ENCODE assay signal across 17 cellular contexts in the genomic region with DNA sequence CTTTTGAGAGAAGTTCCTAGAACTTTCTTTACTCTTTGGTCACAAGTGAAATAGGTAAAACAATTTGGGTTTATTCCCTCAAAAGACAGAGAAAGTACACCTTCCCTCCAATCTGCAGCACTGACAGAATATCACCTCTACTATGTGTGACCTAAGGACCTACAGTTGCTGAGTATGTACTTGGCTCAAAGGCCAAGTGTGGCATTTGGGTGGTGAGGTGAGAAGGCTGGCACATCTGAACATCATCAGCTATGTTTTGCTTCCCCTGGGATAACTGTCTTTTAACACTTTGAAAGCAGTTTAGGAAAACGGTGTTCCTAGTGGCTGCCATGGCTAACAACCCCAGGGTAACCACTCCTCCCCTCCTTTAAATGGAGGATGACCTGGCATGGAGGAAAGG. TPM values are rescaled to one million over a fixed set of nuclear protein-coding genes. Genes with fewer than 3 reads are reported as not detected.
DNase-seq lines count a peak whose midpoint lies in the region; ATAC-seq, FAIRE-seq and TF ChIP-seq lines count a peak whose summit lies in the region.
"Had no signal": no experiment of that assay in that cellular context is flagged by ENCODE, and none has a peak within 500 bp of the region (broad histone marks: within the 10 kb centered on the region; RNA-seq: fewer than 3 reads in every experiment).

No MANE protein-coding gene starts in this region.

- CTCF ChIA-PET in GM12878 (lab: Yijun Ruan, JAX), result no interaction called here

- H3K36me3 Mint-ChIP-seq in astrocyte (ENCODE audit: low read depth, unreplicated experiment), result peaks cover 10% of the 10 kb centered on the region
- peaks cover 49% of the 10 kb centered on the region for H3K36me3 Mint-ChIP-seq in stimulated activated memory B cell treated with anti-CD40 and anti-IgM and Interleukin-4, amounts not matched to agents 10 μg/mL and 1 μg/mL and 100 μg/mL, for 72 hours

- H3K4me1 Mint-ChIP-seq in astrocyte (ENCODE audit: low read depth, unreplicated experiment), result no peaks in the 10 kb centered on the region
- no peaks in the 10 kb centered on the region for H3K4me1 Mint-ChIP-seq in stimulated activated memory B cell treated with anti-CD40 and anti-IgM and Interleukin-4, amounts not matched to agents 10 μg/mL and 1 μg/mL and 100 μg/mL, for 72 hours
- H3K4me1 Mint-ChIP-seq: GM23338, H9 had no signal

- POLR2A ChIA-PET in GM12878 (lab: Charles Lee), result no interaction called here

- DNase-seq in astrocyte (ENCODE audit: low read depth), result no peak
- no peak for DNase-seq in GM12878 (ENCODE audit: low read depth, low spot score)
- no peak for DNase-seq in left ventricle myocardium superior
- DNase-seq in small intestine, result peak; percentile 9
- DNase-seq in activated CD4-positive, alpha-beta T cell treated with anti-CD3 and anti-CD28 coated beads, Interleukin-2, amount 50 U/mL, for 4 hours, result no peak
- DNase-seq: C1 segment of cervical spinal cord; Caco-2; CD4-positive, CD25-positive, alpha-beta regulatory T cell; CD8-positive, alpha-beta T cell; DMS153; DND-41; H9 had no signal

- TF ChIP-seq POLR2A in GM12878 (IDR thresholded peaks at IDR 0.05; ENCODE audit: low read depth, low read length), result no peak

- TF ChIP-seq CTCF in astrocyte (IDR thresholded peaks at IDR 0.05; ENCODE audit: insufficient read depth, low read depth, low read length) (no peak), GM12878 (IDR thresholded peaks at IDR 0.05 in 2 of 3, conservative IDR thresholded peaks at IDR 0.05 in 1 of 3; ENCODE audit: control insufficient read depth in 2 of 3, extremely low read depth in 1 of 3, insufficient read depth in 1 of 3, low read depth in 3 of 3, low read length in 3 of 3) (no peak)

- FAIRE-seq in astrocyte (lab: Jason Lieb, UNC) (peak; percentile 23), GM12878 (lab: Jason Lieb, UNC) (peak; percentile 35), small intestine (lab: Jason Lieb, UNC) (no peak)
- FAIRE-seq: G401.6, GM19239 had no signal

- peaks cover 4% of the 10 kb centered on the region for H4K20me1 ChIP-seq in astrocyte (ENCODE audit: insufficient read depth, low read length)
- no peaks in the 10 kb centered on the region for H4K20me1 ChIP-seq in GM12878 (ENCODE audit: control insufficient read depth, insufficient read depth)

- H3K4me3 ChIP-seq in astrocyte (ENCODE audit: insufficient read depth, low read depth, low read length) (no peak overlapping the region), GM12878 (no peak overlapping the region), small intestine (ENCODE audit: low read depth in 1 of 2, low read length in 2 of 2) (no peak overlapping the region)
- H3K4me3 ChIP-seq: GM23338 had no signal

- no peak overlapping the region for H3K4me3 Mint-ChIP-seq in astrocyte (ENCODE audit: unreplicated experiment)
- H3K4me3 Mint-ChIP-seq in stimulated activated memory B cell treated with anti-CD40 and anti-IgM and Interleukin-4, amounts not matched to agents 10 μg/mL and 1 μg/mL and 100 μg/mL, for 72 hours, result no peak overlapping the region
- H3K4me3 Mint-ChIP-seq: CD4-positive, CD25-positive, alpha-beta regulatory T cell; CD8-positive, alpha-beta T cell; GM23338; H9 had no signal

- H3K4me2 ChIP-seq in astrocyte (ENCODE audit: low read length) (no peak overlapping the region), GM12878 (ENCODE audit: control insufficient read depth, insufficient read depth) (no peak overlapping the region)
- H3K4me2 ChIP-seq: GM23338 had no signal

- H3K27ac ChIP-seq in astrocyte (ENCODE audit: low read depth, low read length) (no peak overlapping the region), GM12878 (ENCODE audit: control insufficient read depth, insufficient read depth) (no peak overlapping the region), small intestine (ENCODE audit: low read depth in 1 of 2, low read length in 1 of 2) (no peak overlapping the region)

- H3K79me2 ChIP-seq in astrocyte (ENCODE audit: insufficient read depth, low read length), result no peaks in the 10 kb centered on the region
- H3K79me2 ChIP-seq in GM12878 (ENCODE audit: control insufficient read depth, insufficient read depth, low read length), result no peaks in the 10 kb centered on the region

- TF ChIP-seq EP300 in GM12878 (IDR thresholded peaks at IDR 0.05; ENCODE audit: borderline replicate concordance in 1 of 2, control insufficient read depth in 1 of 2, low read depth in 2 of 2, low read length in 2 of 2), result no peak

- H2AFZ ChIP-seq in astrocyte (ENCODE audit: low read depth, low read length) (no peak overlapping the region), GM12878 (ENCODE audit: control insufficient read depth, low read depth, low read length) (no peak overlapping the region)
- H2AFZ ChIP-seq: GM23338 had no signal

- intact Hi-C loops in GM12878 (cut with micrococcal nuclease; ENCODE audit: unreplicated experiment), result no loop called here
- intact Hi-C loops in left ventricle myocardium superior (cut with micrococcal nuclease), result no loop called here

- H3K9me3 ChIP-seq in astrocyte (ENCODE audit: insufficient read depth, low read depth, low read length) (no peaks in the 10 kb centered on the region), GM12878 (replicated peaks; ENCODE audit: control insufficient read depth, insufficient read depth, low read length) (no peaks in the 10 kb centered on the region), small intestine (ENCODE audit: control insufficient read depth, low read depth) (no peaks in the 10 kb centered on the region)
- H3K9me3 ChIP-seq: Caco-2 had no signal

- WGBS in GM12878 (ENCODE audit: insufficient coverage, insufficient replicate concordance, low lambda C conversion rate, missing lambda C conversion rate), result 100% methylated on average over 1 of the region's 1 CpG
- WGBS in small intestine, 3 donors, result 89 to 92% (median 89%) methylated on average over 1 of the region's 1 CpG

- no peak overlapping the region for H3K9ac ChIP-seq in astrocyte (ENCODE audit: low read length)
- no peak overlapping the region for H3K9ac ChIP-seq in GM12878 (ENCODE audit: control insufficient read depth, insufficient read depth, low read length)

- H3K4me1 ChIP-seq in astrocyte (ENCODE audit: insufficient read depth, low read length), result no peaks in the 10 kb centered on the region
- H3K4me1 ChIP-seq in GM12878 (ENCODE audit: control insufficient read depth, insufficient read depth, low read length), result no peaks in the 10 kb centered on the region
- no peaks in the 10 kb centered on the region for H3K4me1 ChIP-seq in small intestine (ENCODE audit: control insufficient read depth in 2 of 2, insufficient read depth in 1 of 2, low read depth in 1 of 2, low read length in 1 of 2)
- H3K4me1 ChIP-seq: Caco-2 had no signal

- in situ Hi-C loops in GM12878 (cut with MboI), result no loop called here

- RAD21 ChIA-PET in GM12878 (lab: Charles Lee; ENCODE audit: unreplicated experiment), result no interaction called here

- SMC1A ChIA-PET in GM12878 (lab: Charles Lee; ENCODE audit: uncharacterized antibody, unreplicated experiment), result no interaction called here

- no peaks in the 10 kb centered on the region for H3K27me3 ChIP-seq in astrocyte (ENCODE audit: insufficient read depth, low read length)
- no peaks in the 10 kb centered on the region for H3K27me3 ChIP-seq in GM12878 (replicated peaks in 1 of 2; ENCODE audit: control insufficient read depth in 2 of 2, insufficient read depth in 2 of 2, low read length in 1 of 2)
- no peaks in the 10 kb centered on the region for H3K27me3 ChIP-seq in small intestine (ENCODE audit: control insufficient read depth in 2 of 2, insufficient read depth in 2 of 2, low read length in 2 of 2)

- no peak for TF ChIP-seq RAD21 in GM12878 (IDR thresholded peaks at IDR 0.05; ENCODE audit: insufficient read depth, low read depth, low read length)

- no peak overlapping the region for H3K27ac Mint-ChIP-seq in astrocyte (ENCODE audit: unreplicated experiment)
- no peak overlapping the region for H3K27ac Mint-ChIP-seq in stimulated activated memory B cell treated with anti-CD40 and anti-IgM and Interleukin-4, amounts not matched to agents 10 μg/mL and 1 μg/mL and 100 μg/mL, for 72 hours
- H3K27ac Mint-ChIP-seq: CD4-positive, CD25-positive, alpha-beta regulatory T cell; CD8-positive, alpha-beta T cell; GM23338; H9 had no signal

- H3K9me3 Mint-ChIP-seq in astrocyte (ENCODE audit: unreplicated experiment), result no peaks in the 10 kb centered on the region
- H3K9me3 Mint-ChIP-seq in stimulated activated memory B cell treated with anti-CD40 and anti-IgM and Interleukin-4, amounts not matched to agents 10 μg/mL and 1 μg/mL and 100 μg/mL, for 72 hours, result no peaks in the 10 kb centered on the region
- H3K9me3 Mint-ChIP-seq: CD4-positive, CD25-positive, alpha-beta regulatory T cell; CD8-positive, alpha-beta T cell; GM23338; H9 had no signal

- no peaks in the 10 kb centered on the region for H3K27me3 Mint-ChIP-seq in astrocyte (ENCODE audit: low read depth, unreplicated experiment)
- H3K27me3 Mint-ChIP-seq in stimulated activated memory B cell treated with anti-CD40 and anti-IgM and Interleukin-4, amounts not matched to agents 10 μg/mL and 1 μg/mL and 100 μg/mL, for 72 hours, result no peaks in the 10 kb centered on the region
- H3K27me3 Mint-ChIP-seq: CD4-positive, CD25-positive, alpha-beta regulatory T cell had no signal

- H3K36me3 ChIP-seq in astrocyte (ENCODE audit: insufficient read depth, low read length) (peaks cover 71% of the 10 kb centered on the region), GM12878 (ENCODE audit: control insufficient read depth in 2 of 2, insufficient read depth in 2 of 2, low read length in 1 of 2) (peaks cover 5 to 26% of the 10 kb centered on the region in 2 experiments), small intestine (ENCODE audit: control insufficient read depth in 2 of 2, insufficient read depth in 2 of 2, low read length in 2 of 2) (peaks cover 8 to 23% of the 10 kb centered on the region in 2 donors)

- ATAC-seq in GM12878 (no peak), left ventricle myocardium superior (peak; percentile 82)
- ATAC-seq in stimulated activated memory B cell treated with anti-CD40 and anti-IgM and Interleukin-4, amounts not matched to agents 10 μg/mL and 1 μg/mL and 100 μg/mL, for 72 hours, result no peak
- ATAC-seq: CD8-positive, alpha-beta T cell; GM23338; HCT116 had no signal

- BruUV-seq in GM12878 (replicated peaks; lab: Mats Ljungman, UMichigan), result no TSS peak

RNA-seq across cellular contexts. Expression of a gene that starts 17.6 kb away (rescaled TPM):
- total RNA-seq in astrocyte (29.7 and 30.0 TPM in 2 replicates), GM12878 (2014; rRNA removed) (7.9 and 11.1 TPM in 2 replicates), GM12878 (2014; rRNA removed; fragmentation: Illumina TruSeq; extraction: Trizol) (13.0 and 14.6 TPM in 2 replicates), GM12878 (2021) (10.3 and 13.2 TPM in 2 replicates), left ventricle myocardium superior (16.1 TPM)
- 21.6 and 25.9 TPM in 2 replicates for total RNA-seq in GM12878 (2013; cell fraction: nucleolus; rRNA removed)
- polyA plus RNA-seq in GM12878 (2011; ENCODE audit: low read depth), result 3.1 TPM
- polyA plus RNA-seq in GM12878 (2011; rRNA removed) (13.8 and 17.9 TPM in 2 replicates), GM12878 (2014; fragmentation: Illumina TruSeq; extraction: Trizol) (8.7 and 11.0 TPM in 2 replicates), GM12878 (2014; fragmentation: Nextera tagmentation; extraction: Ambion mirVana) (1 to 10 TPM; 2.9 to 3.5 TPM), GM12878 (2014; rRNA removed) (4.7 and 8.5 TPM in 2 replicates), GM12878 (2016; fragmentation: Nextera tagmentation; extraction: Ambion mirVana) (1 to 10 TPM; 6.3 to 6.5 TPM), small intestine (10 to 100 TPM in 2 of 3 donors, 1 to 10 TPM in 1; 7.1 to 35.4 (median 26.2) TPM)
- 6.6 and 6.9 TPM in 2 replicates for polyA plus RNA-seq in GM12878 (2011; cell fraction: cytosol; rRNA removed)
- 12.9 and 14.5 TPM in 2 replicates for polyA plus RNA-seq in GM12878 (2011; cell fraction: nucleus; rRNA removed)
- 5.2 and 5.4 TPM in 2 replicates for polyA plus RNA-seq in GM12878 (2012)
- polyA minus RNA-seq in GM12878 (2011; rRNA and poly(A)+ RNA removed), result 16.0 and 24.5 TPM in 2 replicates
- polyA minus RNA-seq in GM12878 (2011; cell fraction: cytosol; rRNA and poly(A)+ RNA removed), result 6.7 and 7.6 TPM in 2 replicates
- polyA minus RNA-seq in GM12878 (2011; cell fraction: nucleus; rRNA and poly(A)+ RNA removed), result 6.4 and 7.7 TPM in 2 replicates

RNA-seq across cellular contexts. Expression of a gene that starts 24.9 kb away (rescaled TPM):
- total RNA-seq in astrocyte, result 9.7 and 12.2 TPM in 2 replicates
- total RNA-seq in GM12878 (2013; cell fraction: nucleolus; rRNA removed), result 7.6 and 11.6 TPM in 2 replicates
- total RNA-seq in GM12878 (2014; rRNA removed), result 9.0 and 10.4 TPM in 2 replicates
- 10.5 and 12.3 TPM in 2 replicates for total RNA-seq in GM12878 (2014; rRNA removed; fragmentation: Illumina TruSeq; extraction: Trizol)
- 8.0 and 8.7 TPM in 2 replicates for total RNA-seq in GM12878 (2021)
- 6.3 TPM for polyA plus RNA-seq in GM12878 (2011; ENCODE audit: low read depth)
- polyA plus RNA-seq in GM12878 (2011; rRNA removed), result 13.0 and 17.0 TPM in 2 replicates
- 5.1 and 5.2 TPM in 2 replicates for polyA plus RNA-seq in GM12878 (2011; cell fraction: cytosol; rRNA removed)
- polyA plus RNA-seq in GM12878 (2011; cell fraction: nucleus; rRNA removed), result 3.0 and 4.5 TPM in 2 replicates
- polyA plus RNA-seq in GM12878 (2012), result 4.9 and 5.1 TPM in 2 replicates
- 10.1 and 12.9 TPM in 2 replicates for polyA plus RNA-seq in GM12878 (2014; fragmentation: Illumina TruSeq; extraction: Trizol)
- polyA plus RNA-seq in GM12878 (2014; fragmentation: Nextera tagmentation; extraction: Ambion mirVana), result 10 to 100 TPM; 12.9 to 17.1 TPM
- 7.4 and 9.1 TPM in 2 replicates for polyA plus RNA-seq in GM12878 (2014; rRNA removed)
- polyA plus RNA-seq in GM12878 (2016; fragmentation: Nextera tagmentation; extraction: Ambion mirVana), result 10 to 100 TPM; 14.9 to 17.8 TPM
- 3.6 and 12.7 TPM in 2 replicates for polyA minus RNA-seq in GM12878 (2011; rRNA and poly(A)+ RNA removed)
- 4.1 and 5.6 TPM in 2 replicates for polyA minus RNA-seq in GM12878 (2011; cell fraction: cytosol; rRNA and poly(A)+ RNA removed)
- 3.9 and 4.1 TPM in 2 replicates for polyA minus RNA-seq in GM12878 (2011; cell fraction: nucleus; rRNA and poly(A)+ RNA removed)
- 18.9 TPM for total RNA-seq in left ventricle myocardium superior
- 10 to 100 TPM; 10.1 to 29.2 (median 18.6) TPM for polyA plus RNA-seq in small intestine
